In the genomic region with DNA sequence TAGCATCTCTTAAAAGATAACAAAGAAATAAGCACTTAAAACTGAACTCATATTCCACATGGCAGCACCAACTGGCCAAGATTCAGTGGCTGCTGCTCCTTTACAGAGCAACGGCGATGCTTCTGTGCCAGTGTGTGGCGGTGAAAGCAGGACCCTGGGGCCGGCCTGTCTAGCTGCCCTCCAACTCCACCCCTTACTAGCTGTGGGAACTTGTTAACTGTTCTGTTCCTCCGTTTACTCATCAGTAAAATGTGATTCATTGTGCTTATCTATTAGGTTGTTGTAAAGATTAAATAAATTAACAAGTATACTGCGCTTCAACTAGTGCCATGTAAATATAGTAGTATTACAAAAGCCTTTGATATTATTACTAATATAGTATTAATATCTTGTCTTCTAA, we compare ENCODE assay signal across 21 cellular contexts.
DNase-seq lines count a peak whose midpoint lies in the region; ATAC-seq and TF ChIP-seq lines count a peak whose summit lies in the region.
"Had no signal": no experiment of that assay in that cellular context is flagged by ENCODE, and none has a peak within 500 bp of the region (broad histone marks: within the 10 kb centered on the region; RNA-seq: fewer than 3 reads in every experiment).

No MANE protein-coding gene starts in this region.

- no peaks in the 10 kb centered on the region for H3K27me3 ChIP-seq in psoas muscle (ENCODE audit: insufficient read depth in 3 of 3, low read length in 2 of 3)
- no peaks in the 10 kb centered on the region for H3K27me3 ChIP-seq in upper lobe of right lung

- DNase-seq in EH (ENCODE audit: low read depth): peak; percentile 55
- peak; percentile 31 for DNase-seq in M059J (ENCODE audit: low read depth)
- DNase-seq in epithelial cell of esophagus (ENCODE audit: low read depth): peak; percentile 20
- DNase-seq in psoas muscle: no peak
- no peak for DNase-seq in upper lobe of right lung
- DNase-seq in NK-92 treated with Interleukin-12 subunit alpha and Interleukin-12 subunit beta, amount 100 ng/mL, for 24 hours (lab: John Stamatoyannopoulos, UW): no peak
- DNase-seq: DMS53, NCI-H1105, NCI-H146, NCI-H2029 treated with DMSO at 0.1 percent for 48 hours, NCI-H2171, NCI-H345, NCI-H524 treated with DMSO at 0.1 percent for 48 hours, NCI-H82, OCI-M1, Right ventricle myocardium superior, SW 1271 had no signal

- intact Hi-C loops in psoas muscle (cut with DNase I): no loop called here
- intact Hi-C loops in upper lobe of right lung (cut with DNase I): no loop called here

- TF ChIP-seq CTCF in epithelial cell of esophagus (IDR thresholded peaks at IDR 0.05; ENCODE audit: insufficient read depth, low read depth, low read length, missing control alignments) (no peak), psoas muscle (IDR thresholded peaks at IDR 0.05) (no peak), upper lobe of right lung (IDR thresholded peaks at IDR 0.05) (no peak)

- WGBS in psoas muscle, 3 donors: 79 to 91% (median 84%) methylated on average over 6 of the region's 6 CpGs

- H3K36me3 ChIP-seq in psoas muscle (ENCODE audit: insufficient read depth in 1 of 2, low read depth in 1 of 2) (no peaks in the 10 kb centered on the region), upper lobe of right lung (no peaks in the 10 kb centered on the region)

- H3K9me3 ChIP-seq in psoas muscle (no peaks in the 10 kb centered on the region), upper lobe of right lung (no peaks in the 10 kb centered on the region)

- H3K27ac ChIP-seq in psoas muscle (peak overlapping the region; percentile 72), upper lobe of right lung (no peak overlapping the region)
- H3K27ac ChIP-seq: KMS-11, SK-N-MC had no signal

- H3K4me3 ChIP-seq in epithelial cell of esophagus (ENCODE audit: low read length) (no peak overlapping the region), psoas muscle (no peak overlapping the region), upper lobe of right lung (no peak overlapping the region)
- H3K4me3 ChIP-seq: SK-N-MC had no signal

- no peak for ATAC-seq in psoas muscle
- no peak for ATAC-seq in upper lobe of right lung
- no peak for ATAC-seq in GM18502 (IDR thresholded peaks at IDR 0.05; ENCODE audit: poor library complexity, unreplicated experiment)
- ATAC-seq: HCT116 had no signal

- H3K4me1 ChIP-seq in psoas muscle: peaks cover 15% of the 10 kb centered on the region
- H3K4me1 ChIP-seq in upper lobe of right lung: no peaks in the 10 kb centered on the region

Comparison
In these comparisons a context has a peak if more than half of its experiments do, and no peak if none do; other contexts are left out.
1. DNase-seq: peak in EH (single experiment), M059J (single experiment) and epithelial cell of esophagus (single experiment); none in psoas muscle (0 of 2), upper lobe of right lung (single experiment) and NK-92 treated with Interleukin-12 subunit alpha and Interleukin-12 subunit beta, amount 100 ng/mL, for 24 hours (single experiment).